8 cellular contexts compared by ENCODE assay signal in genomic region chr18:53710080-53710479, GRCh38.
"Had no signal": no experiment of that assay in that cellular context is flagged by ENCODE, and none has a peak within 500 bp of the region (broad histone marks: within the 10 kb centered on the region; RNA-seq: fewer than 3 reads in every experiment).

No MANE protein-coding gene starts in this region.

- H3K4me3 ChIP-seq: GM12878 had no signal

- ATAC-seq: GM12878 had no signal

- FAIRE-seq: G401.6, GM12878, GM12891, GM12892, GM18507, GM19239 had no signal

- DNase-seq: GDM1, GF-D8 had no signal
